1 cellular context compared by ENCODE assay signal in genomic region chr3:16658004-16658932, GRCh38.
TF ChIP-seq lines count a peak whose summit lies in the region.

No MANE protein-coding gene starts in this region.

TF ChIP-seq in GM23338, 12 proteins besides CTCF, POLR2A, EP300 and RAD21 (continued from another document):
- TF ChIP-seq, protein P1, sequence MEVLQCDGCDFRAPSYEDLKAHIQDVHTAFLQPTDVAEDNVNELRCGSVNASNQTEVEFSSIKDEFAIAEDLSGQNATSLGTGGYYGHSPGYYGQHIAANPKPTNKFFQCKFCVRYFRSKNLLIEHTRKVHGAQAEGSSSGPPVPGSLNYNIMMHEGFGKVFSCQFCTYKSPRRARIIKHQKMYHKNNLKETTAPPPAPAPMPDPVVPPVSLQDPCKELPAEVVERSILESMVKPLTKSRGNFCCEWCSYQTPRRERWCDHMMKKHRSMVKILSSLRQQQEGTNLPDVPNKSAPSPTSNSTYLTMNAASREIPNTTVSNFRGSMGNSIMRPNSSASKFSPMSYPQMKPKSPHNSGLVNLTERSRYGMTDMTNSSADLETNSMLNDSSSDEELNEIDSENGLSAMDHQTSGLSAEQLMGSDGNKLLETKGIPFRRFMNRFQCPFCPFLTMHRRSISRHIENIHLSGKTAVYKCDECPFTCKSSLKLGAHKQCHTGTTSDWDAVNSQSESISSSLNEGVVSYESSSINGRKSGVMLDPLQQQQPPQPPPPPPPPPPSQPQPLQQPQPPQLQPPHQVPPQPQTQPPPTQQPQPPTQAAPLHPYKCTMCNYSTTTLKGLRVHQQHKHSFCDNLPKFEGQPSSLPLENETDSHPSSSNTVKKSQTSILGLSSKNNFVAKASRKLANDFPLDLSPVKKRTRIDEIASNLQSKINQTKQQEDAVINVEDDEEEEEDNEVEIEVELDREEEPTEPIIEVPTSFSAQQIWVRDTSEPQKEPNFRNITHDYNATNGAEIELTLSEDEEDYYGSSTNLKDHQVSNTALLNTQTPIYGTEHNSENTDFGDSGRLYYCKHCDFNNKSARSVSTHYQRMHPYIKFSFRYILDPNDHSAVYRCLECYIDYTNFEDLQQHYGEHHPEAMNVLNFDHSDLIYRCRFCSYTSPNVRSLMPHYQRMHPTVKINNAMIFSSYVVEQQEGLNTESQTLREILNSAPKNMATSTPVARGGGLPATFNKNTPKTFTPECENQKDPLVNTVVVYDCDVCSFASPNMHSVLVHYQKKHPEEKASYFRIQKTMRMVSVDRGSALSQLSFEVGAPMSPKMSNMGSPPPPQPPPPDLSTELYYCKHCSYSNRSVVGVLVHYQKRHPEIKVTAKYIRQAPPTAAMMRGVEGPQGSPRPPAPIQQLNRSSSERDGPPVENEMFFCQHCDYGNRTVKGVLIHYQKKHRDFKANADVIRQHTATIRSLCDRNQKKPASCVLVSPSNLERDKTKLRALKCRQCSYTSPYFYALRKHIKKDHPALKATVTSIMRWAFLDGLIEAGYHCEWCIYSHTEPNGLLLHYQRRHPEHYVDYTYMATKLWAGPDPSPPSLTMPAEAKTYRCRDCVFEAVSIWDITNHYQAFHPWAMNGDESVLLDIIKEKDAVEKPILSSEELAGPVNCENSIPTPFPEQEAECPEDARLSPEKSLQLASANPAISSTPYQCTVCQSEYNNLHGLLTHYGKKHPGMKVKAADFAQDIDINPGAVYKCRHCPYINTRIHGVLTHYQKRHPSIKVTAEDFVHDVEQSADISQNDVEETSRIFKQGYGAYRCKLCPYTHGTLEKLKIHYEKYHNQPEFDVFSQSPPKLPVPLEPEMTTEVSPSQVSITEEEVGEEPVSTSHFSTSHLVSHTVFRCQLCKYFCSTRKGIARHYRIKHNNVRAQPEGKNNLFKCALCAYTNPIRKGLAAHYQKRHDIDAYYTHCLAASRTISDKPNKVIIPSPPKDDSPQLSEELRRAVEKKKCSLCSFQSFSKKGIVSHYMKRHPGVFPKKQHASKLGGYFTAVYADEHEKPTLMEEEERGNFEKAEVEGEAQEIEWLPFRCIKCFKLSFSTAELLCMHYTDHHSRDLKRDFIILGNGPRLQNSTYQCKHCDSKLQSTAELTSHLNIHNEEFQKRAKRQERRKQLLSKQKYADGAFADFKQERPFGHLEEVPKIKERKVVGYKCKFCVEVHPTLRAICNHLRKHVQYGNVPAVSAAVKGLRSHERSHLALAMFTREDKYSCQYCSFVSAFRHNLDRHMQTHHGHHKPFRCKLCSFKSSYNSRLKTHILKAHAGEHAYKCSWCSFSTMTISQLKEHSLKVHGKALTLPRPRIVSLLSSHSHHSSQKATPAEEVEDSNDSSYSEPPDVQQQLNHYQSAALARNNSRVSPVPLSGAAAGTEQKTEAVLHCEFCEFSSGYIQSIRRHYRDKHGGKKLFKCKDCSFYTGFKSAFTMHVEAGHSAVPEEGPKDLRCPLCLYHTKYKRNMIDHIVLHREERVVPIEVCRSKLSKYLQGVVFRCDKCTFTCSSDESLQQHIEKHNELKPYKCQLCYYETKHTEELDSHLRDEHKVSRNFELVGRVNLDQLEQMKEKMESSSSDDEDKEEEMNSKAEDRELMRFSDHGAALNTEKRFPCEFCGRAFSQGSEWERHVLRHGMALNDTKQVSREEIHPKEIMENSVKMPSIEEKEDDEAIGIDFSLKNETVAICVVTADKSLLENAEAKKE (CRISPR knock-in tag; IDR thresholded peaks at IDR 0.05) = no peak
- no peak for TF ChIP-seq REST (IDR thresholded peaks at IDR 0.05; ENCODE audit: unreplicated experiment)
